Comparison of ENCODE assay signal across 18 cellular contexts in genomic region chr18:31880186-31880898, GRCh38.
"Had no signal": no experiment of that assay in that cellular context is flagged by ENCODE, and none has a peak within 500 bp of the region (broad histone marks: within the 10 kb centered on the region; RNA-seq: fewer than 3 reads in every experiment).

No MANE protein-coding gene starts in this region.

- H3K27ac ChIP-seq: ascending aorta, breast epithelium, coronary artery, gastrocnemius medialis, left lung, sigmoid colon, testis had no signal

- H3K4me3 ChIP-seq: ascending aorta, breast epithelium, coronary artery, gastrocnemius medialis, left lung, sigmoid colon, testis had no signal

- H3K4me1 ChIP-seq: ascending aorta, breast epithelium, gastrocnemius medialis, left lung, sigmoid colon, testis had no signal

- DNase-seq: activated CD4-positive, alpha-beta T cell treated with anti-CD3 and anti-CD28 coated beads, Interleukin-2, amount 50 U/mL, for 4 hours; activated gamma-delta T cell; activated T-cell treated with anti-CD3 and anti-CD28 coated beads, Interleukin-2, amount 50 U/mL, for 72 hours; gastrocnemius medialis; head of caudate nucleus; left lung; mammary epithelial cell; midbrain; nephron progenitor cell; nucleus accumbens; posterior cingulate gyrus; sigmoid colon; stimulated activated CD4-positive, alpha-beta T cell treated with anti-CD3 and anti-CD28 coated beads, Interleukin-4, amount 100 ng/mL, for 24 hours; testis had no signal

- H3K36me3 ChIP-seq: breast epithelium had no signal

- H3K9me3 ChIP-seq: sigmoid colon, testis had no signal

- H3K27me3 ChIP-seq: ascending aorta, breast epithelium, gastrocnemius medialis, left lung, sigmoid colon, testis had no signal

- ATAC-seq: activated T-cell treated with anti-CD3 and anti-CD28 coated beads, Interleukin-2, amount 50 U/mL, for 72 hours; gastrocnemius medialis; left lung; stimulated activated effector memory CD8-positive, alpha-beta T cell treated with anti-CD3 and anti-CD28 coated beads, Interleukin-12 subunit alpha, Interleukin-12 subunit beta, amount 100 ng/mL, for 72 hours had no signal
